Comparison of ENCODE assay signal across 16 cellular contexts in the genomic region with DNA sequence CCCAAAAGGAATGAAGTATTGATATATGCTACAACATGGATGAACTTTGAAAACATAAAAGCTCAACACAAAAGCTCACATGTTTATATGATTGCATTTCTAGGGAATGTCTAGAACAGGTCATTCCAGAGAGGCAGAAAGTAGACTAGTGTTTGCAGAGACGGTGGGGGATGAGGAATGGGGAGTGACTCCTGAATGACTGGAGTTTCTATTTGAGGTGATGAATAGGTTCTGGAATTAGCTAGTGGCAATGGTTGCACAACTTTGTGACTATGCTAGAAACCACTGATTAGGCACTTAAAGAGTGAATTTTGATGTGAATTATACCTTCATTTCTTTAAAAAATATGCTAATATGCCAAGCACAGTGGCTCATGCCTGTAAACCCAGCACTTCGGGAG. TPM values are rescaled to one million over a fixed set of nuclear protein-coding genes. Genes with fewer than 3 reads are reported as not detected.
DNase-seq lines count a peak whose midpoint lies in the region; ATAC-seq and TF ChIP-seq lines count a peak whose summit lies in the region.
"Had no signal": no experiment of that assay in that cellular context is flagged by ENCODE, and none has a peak within 500 bp of the region (broad histone marks: within the 10 kb centered on the region; RNA-seq: fewer than 3 reads in every experiment).

No MANE protein-coding gene starts in this region.

- peaks cover 27% of the 10 kb centered on the region for H3K9me3 ChIP-seq in endodermal cell (ENCODE audit: control insufficient read depth, low read length)
- H3K9me3 ChIP-seq: thyroid gland had no signal

- in situ Hi-C loops in GM13976 (cut with MboI; ENCODE audit: low sequenced_read_pairs, unreplicated experiment): no loop called here

- H3K36me3 Mint-ChIP-seq in endodermal cell (ENCODE audit: low read depth): no peaks in the 10 kb centered on the region

- H3K4me3 Mint-ChIP-seq in endodermal cell: no peak overlapping the region
- no peak overlapping the region for H3K4me3 Mint-ChIP-seq in stimulated activated naive CD8-positive, alpha-beta T cell treated with anti-CD3 and anti-CD28 coated beads, Interleukin-15, amount 100 ng/mL, for 72 hours
- H3K4me3 Mint-ChIP-seq: brain; naive thymus-derived CD4-positive, alpha-beta T cell had no signal

- peaks cover 14% of the 10 kb centered on the region for H3K4me1 Mint-ChIP-seq in endodermal cell
- no peaks in the 10 kb centered on the region for H3K4me1 Mint-ChIP-seq in stimulated activated naive CD8-positive, alpha-beta T cell treated with anti-CD3 and anti-CD28 coated beads, Interleukin-15, amount 100 ng/mL, for 72 hours
- H3K4me1 Mint-ChIP-seq: brain; naive thymus-derived CD4-positive, alpha-beta T cell had no signal

- peak; percentile 37 for DNase-seq in SIG-M5 treated with dmso at 0.1 percent for 504 hours (lab: John Stamatoyannopoulos, UW; ENCODE audit: unreplicated experiment)
- no peak for DNase-seq in SIG-M5 (lab: John Stamatoyannopoulos, UW)
- DNase-seq in amniotic epithelial cell (ENCODE audit: low read depth): peak; percentile 88
- DNase-seq in glomerular visceral epithelial cell (ENCODE audit: extremely low spot score): peak; percentile 37
- no peak for DNase-seq in NCI-H146 (lab: John Stamatoyannopoulos, UW)
- DNase-seq in endodermal cell: no peak
- DNase-seq in stimulated activated naive CD8-positive, alpha-beta T cell treated with anti-CD3 and anti-CD28 coated beads, Interleukin-15, amount 100 ng/mL, for 72 hours: no peak
- no peak for DNase-seq in GM13976 (ENCODE audit: low spot score)
- DNase-seq: activated T-cell treated with anti-CD3 and anti-CD28 coated beads, Interleukin-2, amount 50 U/mL, for 48 hours; DMS79 treated with DMSO at 0.1 percent for 48 hours; kidney; naive thymus-derived CD4-positive, alpha-beta T cell; Right ventricle myocardium superior; thyroid gland had no signal

- H3K27me3 ChIP-seq in endodermal cell (ENCODE audit: control insufficient read depth, insufficient read depth, low read length, poor library complexity, severe bottlenecking): no peaks in the 10 kb centered on the region
- H3K27me3 ChIP-seq: thyroid gland had no signal

- H3K27me3 Mint-ChIP-seq in endodermal cell (ENCODE audit: insufficient read depth): no peaks in the 10 kb centered on the region
- no peaks in the 10 kb centered on the region for H3K27me3 Mint-ChIP-seq in stimulated activated naive CD8-positive, alpha-beta T cell treated with anti-CD3 and anti-CD28 coated beads, Interleukin-15, amount 100 ng/mL, for 72 hours

- H3K9me3 Mint-ChIP-seq in endodermal cell: peaks cover 36% of the 10 kb centered on the region
- peaks cover 15 to 33% of the 10 kb centered on the region in 2 donors for H3K9me3 Mint-ChIP-seq in stimulated activated naive CD8-positive, alpha-beta T cell treated with anti-CD3 and anti-CD28 coated beads, Interleukin-15, amount 100 ng/mL, for 72 hours

- H3K9ac ChIP-seq in endodermal cell (ENCODE audit: extremely low read depth, low read length, poor library complexity, severe bottlenecking): no peak overlapping the region

- H3K36me3 ChIP-seq in endodermal cell (ENCODE audit: control insufficient read depth, insufficient read depth, low read length): no peaks in the 10 kb centered on the region
- H3K36me3 ChIP-seq: thyroid gland had no signal

- no peak overlapping the region for H3K27ac Mint-ChIP-seq in endodermal cell
- no peak overlapping the region for H3K27ac Mint-ChIP-seq in stimulated activated naive CD8-positive, alpha-beta T cell treated with anti-CD3 and anti-CD28 coated beads, Interleukin-15, amount 100 ng/mL, for 72 hours
- H3K27ac Mint-ChIP-seq: brain; naive thymus-derived CD4-positive, alpha-beta T cell had no signal

- H3K27ac ChIP-seq in endodermal cell (ENCODE audit: low read depth, low read length): no peak overlapping the region
- H3K27ac ChIP-seq: thyroid gland had no signal

- H3K4me1 ChIP-seq in endodermal cell (ENCODE audit: control insufficient read depth, insufficient read depth, low read length): no peaks in the 10 kb centered on the region
- H3K4me1 ChIP-seq: thyroid gland had no signal

- ATAC-seq in stimulated activated naive CD8-positive, alpha-beta T cell treated with anti-CD3 and anti-CD28 coated beads, Interleukin-15, amount 100 ng/mL, for 72 hours: no peak
- ATAC-seq: naive thymus-derived CD4-positive, alpha-beta T cell had no signal

- H3K4me3 ChIP-seq in endodermal cell (ENCODE audit: low read length): no peak overlapping the region
- H3K4me3 ChIP-seq: thyroid gland had no signal

- TF ChIP-seq CTCF in endodermal cell (conservative IDR thresholded peaks at IDR 0.05) (no peak), GM13976 (IDR thresholded peaks at IDR 0.05; ENCODE audit: borderline replicate concordance, control extremely low read depth, extremely low read depth, insufficient read depth, missing control alignments) (no peak)

- WGBS in endodermal cell (ENCODE audit: insufficient coverage in 1 of 2, insufficient read length in 1 of 2), 2 experiments: 63 to 90% methylated on average over 1 to 2 of the region's 2 CpGs

RNA-seq across cellular contexts. Expression of a gene that starts 6.9 kb away (rescaled TPM):
- total RNA-seq in endodermal cell: not detected
- not detected for polyA plus RNA-seq in endodermal cell (2013, experiment 1 of 2)
- polyA plus RNA-seq in endodermal cell (2013, experiment 2 of 2): not detected
- total RNA-seq: endothelial cell of umbilical vein; kidney; naive thymus-derived CD4-positive, alpha-beta T cell; Right ventricle myocardium superior; thyroid gland had no signal
- polyA plus RNA-seq: endothelial cell of umbilical vein; naive thymus-derived CD4-positive, alpha-beta T cell had no signal

RNA-seq across cellular contexts. Expression of a gene that starts 57.1 kb away (rescaled TPM):
- total RNA-seq in endodermal cell: 10 to 100 TPM; 31.6 to 38.1 TPM
- 17.8 TPM for polyA plus RNA-seq in endodermal cell (2013, experiment 1 of 2)
- 18.9 TPM for polyA plus RNA-seq in endodermal cell (2013, experiment 2 of 2)

Comparison
In these comparisons a context has a peak if more than half of its experiments do, and no peak if none do; other contexts are left out.
1. DNase-seq: peak in SIG-M5 treated with dmso at 0.1 percent for 504 hours (single experiment), amniotic epithelial cell (single experiment) and glomerular visceral epithelial cell (single experiment); none in SIG-M5 (single experiment), NCI-H146 (single experiment), endodermal cell (single experiment), stimulated activated naive CD8-positive, alpha-beta T cell treated with anti-CD3 and anti-CD28 coated beads, Interleukin-15, amount 100 ng/mL, for 72 hours (0 of 2) and GM13976 (single experiment).